ENCODE assay signal across 18 cellular contexts in the genomic region with DNA sequence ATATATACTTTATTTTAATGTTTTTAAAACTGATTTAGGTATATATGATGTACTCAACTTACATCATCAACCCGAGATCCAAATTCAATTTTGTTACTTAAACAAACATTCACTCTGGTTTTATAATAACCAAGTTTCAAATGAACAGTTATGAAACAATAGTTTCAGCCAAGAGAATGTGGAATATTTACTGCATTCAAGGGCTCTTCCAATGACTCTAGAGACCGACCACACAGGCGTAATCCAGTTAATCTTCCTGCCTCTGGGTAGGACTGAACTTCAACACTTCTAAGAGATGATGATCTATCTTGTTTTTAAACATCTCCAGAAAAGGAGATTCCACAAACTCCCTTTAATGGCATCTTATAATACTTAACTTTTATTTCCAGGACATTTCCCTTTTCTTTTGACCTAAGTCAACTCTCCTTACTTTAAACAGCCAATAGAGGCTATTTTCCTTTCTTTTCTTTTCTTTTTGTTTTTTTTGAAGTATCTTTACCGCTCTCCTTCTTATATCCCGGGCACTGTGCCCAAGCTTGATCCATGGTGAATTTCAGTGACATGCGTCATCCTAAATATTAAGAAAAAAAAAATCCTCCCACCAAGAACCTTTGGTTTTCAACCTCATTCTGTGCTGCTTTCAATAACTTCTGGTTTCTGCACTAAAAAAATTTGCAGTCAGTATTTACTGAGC.
A peak's percentile ranks its signal among the peaks of the same experiment; 100 is the strongest.
DNase-seq lines count a peak whose midpoint lies in the region; ATAC-seq, FAIRE-seq and TF ChIP-seq lines count a peak whose summit lies in the region.
"Had no signal": no experiment of that assay in that cellular context is flagged by ENCODE, and none has a peak within 500 bp of the region (broad histone marks: within the 10 kb centered on the region; RNA-seq: fewer than 3 reads in every experiment).

No MANE protein-coding gene starts in this region.

- no peak overlapping the region for H3K4me3 Mint-ChIP-seq in Caco-2 (ENCODE audit: unreplicated experiment)
- H3K4me3 Mint-ChIP-seq in nephron, result no peak overlapping the region
- H3K4me3 Mint-ChIP-seq: endodermal cell had no signal

- no peaks in the 10 kb centered on the region for H3K9me3 Mint-ChIP-seq in Caco-2 (ENCODE audit: unreplicated experiment)
- no peaks in the 10 kb centered on the region for H3K9me3 Mint-ChIP-seq in nephron
- H3K9me3 Mint-ChIP-seq: endodermal cell had no signal

- no peak overlapping the region for H3K4me3 ChIP-seq in Caco-2 (ENCODE audit: low read depth, low read length)

- POLR2A ChIA-PET in Caco-2 (lab: Charles Lee), result no interaction called here

- CTCF ChIA-PET in Caco-2 (lab: Charles Lee), result no interaction called here

- peaks cover 21% of the 10 kb centered on the region for H3K4me1 ChIP-seq in Caco-2
- H3K4me1 ChIP-seq: parathyroid adenoma had no signal

- H3K4me1 Mint-ChIP-seq in Caco-2 (ENCODE audit: low read depth, unreplicated experiment), result peaks cover 16% of the 10 kb centered on the region
- H3K4me1 Mint-ChIP-seq in nephron, result peaks cover 32% of the 10 kb centered on the region
- H3K4me1 Mint-ChIP-seq: stimulated activated naive B cell treated with anti-CD40 and anti-IgM and Interleukin-4, amounts not matched to agents 10 μg/mL and 1 μg/mL and 100 μg/mL, for 72 hours had no signal

- no peak for TF ChIP-seq POLR2A in GM12892 (IDR thresholded peaks at IDR 0.05; ENCODE audit: low read depth, low read length)

- TF ChIP-seq CTCF in Caco-2 (IDR thresholded peaks at IDR 0.05; ENCODE audit: insufficient read depth in 1 of 2, low read depth in 1 of 2, low read length in 1 of 2, severe bottlenecking in 1 of 2, unreplicated experiment in 1 of 2), result no peak
- no peak for TF ChIP-seq CTCF in nephron (IDR thresholded peaks at IDR 0.05; ENCODE audit: unreplicated experiment in 3 of 3)

- H3K27me3 ChIP-seq in Caco-2 (replicated peaks; ENCODE audit: control insufficient read depth, insufficient read depth, low read length), result no peaks in the 10 kb centered on the region

- H3K36me3 ChIP-seq in Caco-2 (ENCODE audit: control insufficient read depth, insufficient read depth, low read length), result no peaks in the 10 kb centered on the region

- FAIRE-seq in RCC 7860 (lab: Jason Lieb, UNC), result peak; percentile 85
- FAIRE-seq in GM12892 (lab: Jason Lieb, UNC), result no peak
- FAIRE-seq: GM18507, H1 had no signal

- no peaks in the 10 kb centered on the region for H3K9me3 ChIP-seq in Caco-2

- no peaks in the 10 kb centered on the region for H3K36me3 Mint-ChIP-seq in Caco-2 (ENCODE audit: insufficient read depth, unreplicated experiment)
- peaks cover 5% of the 10 kb centered on the region for H3K36me3 Mint-ChIP-seq in nephron (ENCODE audit: low read depth)

- H3K27me3 Mint-ChIP-seq in Caco-2 (ENCODE audit: insufficient read depth, unreplicated experiment) (no peaks in the 10 kb centered on the region), nephron (ENCODE audit: low read depth) (no peaks in the 10 kb centered on the region)
- H3K27me3 Mint-ChIP-seq: stimulated activated naive B cell treated with anti-CD40 and anti-IgM and Interleukin-4, amounts not matched to agents 10 μg/mL and 1 μg/mL and 100 μg/mL, for 72 hours had no signal

- intact Hi-C loops in Caco-2 (cut with micrococcal nuclease; ENCODE audit: unreplicated experiment), result no loop called here

- no TSS peak for BruUV-seq in Caco-2 (replicated peaks; lab: Mats Ljungman, UMichigan)

- DNase-seq in Caco-2 (no peak), RCC 7860 (ENCODE audit: low spot score) (peak; percentile 76), dedifferentiated amniotic fluid mesenchymal stem cell (ENCODE audit: extremely low spot score) (peak; percentile 84), DMS153 (lab: John Stamatoyannopoulos, UW) (no peak), GM12892 (ENCODE audit: insufficient read length) (no peak)
- DNase-seq: activated CD8-positive, alpha-beta memory T cell treated with anti-CD3 and anti-CD28 coated beads, Interleukin-2, amount 50 U/mL, for 48 hours; endodermal cell; NCI-H1048; NCI-H510A treated with DMSO at 0.1 percent for 48 hours; Right ventricle myocardium superior; stimulated activated CD4-positive, alpha-beta T cell treated with anti-CD3 and anti-CD28 coated beads, Interleukin-4, amount 100 ng/mL, for 1 hour; stimulated activated naive B cell treated with anti-CD40 and anti-IgM and Interleukin-4, amounts not matched to agents 10 μg/mL and 1 μg/mL and 100 μg/mL, for 72 hours had no signal

- ATAC-seq in HG03439 (IDR thresholded peaks at IDR 0.05; ENCODE audit: unreplicated experiment) (no peak), GM18517 (IDR thresholded peaks at IDR 0.05; ENCODE audit: unreplicated experiment) (no peak)
- ATAC-seq: stimulated activated naive B cell treated with anti-CD40 and anti-IgM and Interleukin-4, amounts not matched to agents 10 μg/mL and 1 μg/mL and 100 μg/mL, for 72 hours had no signal

- H3K27ac Mint-ChIP-seq in Caco-2 (ENCODE audit: unreplicated experiment) (peak overlapping the region; percentile 23), nephron (peak overlapping the region; percentile 54 to 72 (median 63))
- H3K27ac Mint-ChIP-seq: endodermal cell; stimulated activated naive B cell treated with anti-CD40 and anti-IgM and Interleukin-4, amounts not matched to agents 10 μg/mL and 1 μg/mL and 100 μg/mL, for 72 hours had no signal

Comparison
In these comparisons a context has a peak if more than half of its experiments do, and no peak if none do; other contexts are left out.
1. DNase-seq: peak in RCC 7860 (single experiment) and dedifferentiated amniotic fluid mesenchymal stem cell (single experiment); none in Caco-2 (0 of 2), DMS153 (single experiment) and GM12892 (single experiment).